Comparison of ENCODE assay signal across 12 cellular contexts in genomic region chr15:68806220-68807105, GRCh38. TPM values are rescaled to one million over a fixed set of nuclear protein-coding genes. Genes with fewer than 3 reads are reported as not detected.
DNase-seq lines count a peak whose midpoint lies in the region; ATAC-seq and TF ChIP-seq lines count a peak whose summit lies in the region.
"Had no signal": no experiment of that assay in that cellular context is flagged by ENCODE, and none has a peak within 500 bp of the region (broad histone marks: within the 10 kb centered on the region; RNA-seq: fewer than 3 reads in every experiment).

No MANE protein-coding gene starts in this region.

- peaks cover 7% of the 10 kb centered on the region for H3K36me3 Mint-ChIP-seq in activated naive CD8-positive, alpha-beta T cell
- H3K36me3 Mint-ChIP-seq in activated naive CD8-positive, alpha-beta T cell treated with anti-CD3 and anti-CD28 coated beads for 36 hours, result peaks cover 37% of the 10 kb centered on the region
- H3K36me3 Mint-ChIP-seq in natural killer cell treated with Interleukin-12 subunit alpha and Interleukin-12 subunit beta and Interleukin-15 and Interleukin-18, amount 100 ng/mL, for 72 hours, result peaks cover 9% of the 10 kb centered on the region

- no peak overlapping the region for H3K4me3 ChIP-seq in left ventricle myocardium inferior
- no peak overlapping the region for H3K4me3 ChIP-seq in mucosa of descending colon
- H3K4me3 ChIP-seq: adrenal gland, SK-N-MC had no signal

- no peaks in the 10 kb centered on the region for H3K27me3 ChIP-seq in left ventricle myocardium inferior (ENCODE audit: low read depth)
- H3K27me3 ChIP-seq: adrenal gland had no signal

- no peaks in the 10 kb centered on the region for H3K9me3 Mint-ChIP-seq in activated naive CD8-positive, alpha-beta T cell (ENCODE audit: low read depth)
- H3K9me3 Mint-ChIP-seq in activated naive CD8-positive, alpha-beta T cell treated with anti-CD3 and anti-CD28 coated beads for 36 hours, result no peaks in the 10 kb centered on the region
- no peaks in the 10 kb centered on the region for H3K9me3 Mint-ChIP-seq in natural killer cell treated with Interleukin-12 subunit alpha and Interleukin-12 subunit beta and Interleukin-15 and Interleukin-18, amount 100 ng/mL, for 72 hours

- POLR2A ChIA-PET in HEK293T (lab: Yijun Ruan, JAX), result interaction anchor here (1.4 to 1.8 kb wide), 3 partner anchors 9 to 11 kb away, joined by 3 to 7 read pairs (median 5); no protein-coding TSS in a partner anchor

- no peak for TF ChIP-seq CTCF in left ventricle myocardium inferior (IDR thresholded peaks at IDR 0.05; ENCODE audit: borderline replicate concordance)
- no peak for TF ChIP-seq CTCF in mucosa of descending colon (IDR thresholded peaks at IDR 0.05)

- H3K4me3 Mint-ChIP-seq in activated naive CD8-positive, alpha-beta T cell, result no peak overlapping the region
- no peak overlapping the region for H3K4me3 Mint-ChIP-seq in activated naive CD8-positive, alpha-beta T cell treated with anti-CD3 and anti-CD28 coated beads for 36 hours
- H3K4me3 Mint-ChIP-seq in natural killer cell treated with Interleukin-12 subunit alpha and Interleukin-12 subunit beta and Interleukin-15 and Interleukin-18, amount 100 ng/mL, for 72 hours, result no peak overlapping the region

- DNase-seq in activated naive CD8-positive, alpha-beta T cell treated with anti-CD3 and anti-CD28 coated beads for 36 hours, result no peak
- DNase-seq in left ventricle myocardium inferior (no peak), ureter (ENCODE audit: low spot score) (peak; percentile 20), HEK293T (ENCODE audit: extremely low spot score) (no peak), mucosa of descending colon (no peak)
- DNase-seq in natural killer cell treated with Interleukin-12 subunit alpha and Interleukin-12 subunit beta and Interleukin-15 and Interleukin-18, amount 100 ng/mL, for 72 hours (ENCODE audit: low spot score), result no peak
- DNase-seq: activated CD4-positive, alpha-beta T cell treated with anti-CD3 and anti-CD28 coated beads, Interleukin-2, amount 50 U/mL, for 1 hour; NCI-H510A treated with DMSO at 0.1 percent for 48 hours had no signal

- no peaks in the 10 kb centered on the region for H3K27me3 Mint-ChIP-seq in activated naive CD8-positive, alpha-beta T cell
- no peaks in the 10 kb centered on the region for H3K27me3 Mint-ChIP-seq in activated naive CD8-positive, alpha-beta T cell treated with anti-CD3 and anti-CD28 coated beads for 36 hours
- H3K27me3 Mint-ChIP-seq in natural killer cell treated with Interleukin-12 subunit alpha and Interleukin-12 subunit beta and Interleukin-15 and Interleukin-18, amount 100 ng/mL, for 72 hours, result no peaks in the 10 kb centered on the region

- ATAC-seq in natural killer cell treated with Interleukin-12 subunit alpha and Interleukin-12 subunit beta and Interleukin-15 and Interleukin-18, amount 100 ng/mL, for 72 hours, result peak in 1 of 2 donors; percentile 32
- ATAC-seq in GM18909 (IDR thresholded peaks at IDR 0.05; ENCODE audit: poor library complexity, unreplicated experiment) (no peak), mucosa of descending colon (no peak)

- H3K27ac ChIP-seq in left ventricle myocardium inferior (replicated peaks), result peak overlapping the region; percentile 64
- H3K27ac ChIP-seq: adrenal gland, SK-N-MC had no signal

- H3K36me3 ChIP-seq in left ventricle myocardium inferior (no peaks in the 10 kb centered on the region), mucosa of descending colon (ENCODE audit: low read depth) (no peaks in the 10 kb centered on the region)
- H3K36me3 ChIP-seq: adrenal gland had no signal

- CTCF ChIA-PET in HEK293T (lab: Yijun Ruan, JAX), result interaction anchor here (1.1 kb wide), 1 partner anchor 10 kb away, joined by 4 read pairs; no protein-coding TSS in a partner anchor

- H3K4me1 ChIP-seq in left ventricle myocardium inferior, result peaks cover 91% of the 10 kb centered on the region
- H3K4me1 ChIP-seq in mucosa of descending colon (ENCODE audit: low read depth), result peaks cover 5% of the 10 kb centered on the region

- H3K9me3 ChIP-seq in left ventricle myocardium inferior (replicated peaks) (no peaks in the 10 kb centered on the region), mucosa of descending colon (no peaks in the 10 kb centered on the region)
- H3K9me3 ChIP-seq: adrenal gland had no signal

- intact Hi-C loops in left ventricle myocardium inferior (cut with micrococcal nuclease), result no loop called here
- intact Hi-C loops in mucosa of descending colon (cut with DNase I, micrococcal nuclease), result no loop called here

- H3K4me1 Mint-ChIP-seq in activated naive CD8-positive, alpha-beta T cell (ENCODE audit: low read depth), result peaks cover 87% of the 10 kb centered on the region
- H3K4me1 Mint-ChIP-seq in activated naive CD8-positive, alpha-beta T cell treated with anti-CD3 and anti-CD28 coated beads for 36 hours, result peaks cover 77% of the 10 kb centered on the region
- H3K4me1 Mint-ChIP-seq in natural killer cell treated with Interleukin-12 subunit alpha and Interleukin-12 subunit beta and Interleukin-15 and Interleukin-18, amount 100 ng/mL, for 72 hours (ENCODE audit: low read depth in 2 of 2), result peaks cover 73 to 75% of the 10 kb centered on the region in 2 donors

- peak overlapping the region; percentile 50 for H3K27ac Mint-ChIP-seq in activated naive CD8-positive, alpha-beta T cell
- no peak overlapping the region for H3K27ac Mint-ChIP-seq in activated naive CD8-positive, alpha-beta T cell treated with anti-CD3 and anti-CD28 coated beads for 36 hours
- peak overlapping the region; percentile 58 to 67 for H3K27ac Mint-ChIP-seq in natural killer cell treated with Interleukin-12 subunit alpha and Interleukin-12 subunit beta and Interleukin-15 and Interleukin-18, amount 100 ng/mL, for 72 hours

TF ChIP-seq in HEK293T, 16 proteins besides CTCF, POLR2A, EP300 and RAD21:
- no peak for TF ChIP-seq FOXA1 (IDR thresholded peaks at IDR 0.05)
- TF ChIP-seq SUZ12 (IDR thresholded peaks at IDR 0.05), result no peak
- TF ChIP-seq BHLHE40 (IDR thresholded peaks at IDR 0.05; ENCODE audit: borderline replicate concordance), result no peak
- TF ChIP-seq TARDBP (IDR thresholded peaks at IDR 0.05), result no peak

RNA-seq across cellular contexts. Expression of gene ANP32A, which starts 14.2 kb away (rescaled TPM):
- total RNA-seq in activated naive CD8-positive, alpha-beta T cell treated with anti-CD3 and anti-CD28 coated beads for 36 hours, result 100 to 1,000 TPM; 277 to 295 TPM
- total RNA-seq in left ventricle myocardium inferior (150 TPM), ureter (169 TPM), mucosa of descending colon (100 to 1,000 TPM; 101 to 113 (median 109) TPM)
- 100 to 1,000 TPM; 208 to 278 TPM for total RNA-seq in natural killer cell treated with Interleukin-12 subunit alpha and Interleukin-12 subunit beta and Interleukin-15 and Interleukin-18, amount 100 ng/mL, for 72 hours
